In the genomic region with DNA sequence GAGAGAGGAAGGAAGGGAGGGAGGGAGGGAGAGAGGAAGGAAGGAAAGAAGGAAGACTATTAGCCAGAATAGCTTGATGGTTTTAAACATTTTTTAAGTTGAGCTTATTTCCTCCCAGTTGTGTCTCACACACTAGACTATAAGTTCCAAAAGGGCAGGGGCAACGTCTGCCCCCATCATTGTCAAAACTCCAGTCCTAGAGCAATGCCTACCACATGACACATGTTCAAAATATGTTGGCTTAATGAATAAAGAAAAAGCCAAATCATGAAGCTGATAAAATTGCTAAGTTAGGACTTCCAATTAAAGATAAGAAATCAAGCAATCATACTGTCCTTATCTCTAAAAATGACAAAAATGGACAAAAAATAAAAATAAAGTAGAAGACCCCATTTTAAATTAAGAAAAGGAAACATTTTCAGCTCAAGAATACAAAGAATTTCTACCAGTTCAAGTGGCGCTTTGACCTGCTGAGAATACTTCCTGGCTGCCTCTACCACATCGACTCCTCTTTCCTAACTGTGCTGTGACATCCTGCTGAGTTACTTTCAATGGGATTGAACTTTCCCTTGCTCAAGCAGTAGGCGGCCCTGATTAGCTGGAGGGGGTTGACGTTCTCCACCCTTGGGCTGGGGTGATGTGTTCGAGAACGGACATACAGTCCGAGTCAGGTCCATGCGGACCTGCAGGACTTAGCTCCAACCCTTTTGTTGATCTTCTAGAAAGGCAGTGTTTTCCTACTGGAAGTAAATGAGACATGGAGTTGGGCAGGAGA, we compare ENCODE assay signal across 1 cellular context.
TF ChIP-seq lines count a peak whose summit lies in the region.

No MANE protein-coding gene starts in this region.

TF ChIP-seq in IMR-90, 13 proteins besides CTCF, POLR2A, EP300 and RAD21:
- TF ChIP-seq CHD1 (IDR thresholded peaks at IDR 0.05; ENCODE audit: low read depth, low read length) (no peak), RFX5 (IDR thresholded peaks at IDR 0.05; ENCODE audit: low read depth, low read length) (no peak), CEBPB (IDR thresholded peaks at IDR 0.05; ENCODE audit: low read depth, low read length) (no peak), MAZ (IDR thresholded peaks at IDR 0.05; ENCODE audit: borderline replicate concordance, low read depth, low read length) (no peak)
TF ChIP-seq in IMR-90: peak in this region for 0.
